In genomic region chr22:28911279-28911640, GRCh38 we compare ENCODE assay signal across 15 cellular contexts. TPM values are rescaled to one million over a fixed set of nuclear protein-coding genes. Genes with fewer than 3 reads are reported as not detected.
A peak's percentile ranks its signal among the peaks of the same experiment; 100 is the strongest.
DNase-seq lines count a peak whose midpoint lies in the region; ATAC-seq and TF ChIP-seq lines count a peak whose summit lies in the region.
"Had no signal": no experiment of that assay in that cellular context is flagged by ENCODE, and none has a peak within 500 bp of the region (broad histone marks: within the 10 kb centered on the region; RNA-seq: fewer than 3 reads in every experiment).

No MANE protein-coding gene starts in this region.

- H3K27me3 ChIP-seq in right atrium auricular region (no peaks in the 10 kb centered on the region), neural progenitor cell (no peaks in the 10 kb centered on the region)

- peak overlapping the region; percentile 20 for H3K4me2 ChIP-seq in neural progenitor cell

- DNase-seq in right atrium auricular region (ENCODE audit: low spot score): no peak
- DNase-seq in neural progenitor cell (ENCODE audit: low spot score): no peak
- no peak for DNase-seq in type B pancreatic cell (ENCODE audit: extremely low spot score, unreplicated experiment)
- DNase-seq in NCI-H146 (lab: John Stamatoyannopoulos, UW): no peak
- no peak for DNase-seq in DMS153 treated with DMSO at 0.1 percent for 48 hours (lab: John Stamatoyannopoulos, UW; ENCODE audit: unreplicated experiment)
- DNase-seq: activated naive CD4-positive, alpha-beta T cell; erythroblast; hippocampal formation; posterior cingulate gyrus; stimulated activated CD4-positive, alpha-beta T cell treated with anti-CD3 and anti-CD28 coated beads, Interleukin-2, amount 100 ng/mL, for 24 hours had no signal

- H3K36me3 ChIP-seq in right atrium auricular region (no peaks in the 10 kb centered on the region), neural progenitor cell (no peaks in the 10 kb centered on the region)

- H3K79me2 ChIP-seq in neural progenitor cell (ENCODE audit: low read depth): peaks cover 96% of the 10 kb centered on the region

- no peak overlapping the region for H3K9ac ChIP-seq in neural progenitor cell

- H3K9me3 ChIP-seq in right atrium auricular region (no peaks in the 10 kb centered on the region), neural progenitor cell (ENCODE audit: low read depth) (no peaks in the 10 kb centered on the region)

- H2AFZ ChIP-seq in neural progenitor cell (replicated peaks): no peak overlapping the region

- H3K4me1 ChIP-seq in right atrium auricular region (peaks cover 0 to 42% of the 10 kb centered on the region in 2 donors), neural progenitor cell (peaks cover 25% of the 10 kb centered on the region)

- H3F3A ChIP-seq in neural progenitor cell (ENCODE audit: low read depth): peaks cover 15% of the 10 kb centered on the region

- peaks cover 93% of the 10 kb centered on the region for H4K20me1 ChIP-seq in neural progenitor cell (ENCODE audit: low read depth)

- TF ChIP-seq CTCF in brain (conservative IDR thresholded peaks at IDR 0.05) (no peak), right atrium auricular region (IDR thresholded peaks at IDR 0.05) (no peak), neural progenitor cell (IDR thresholded peaks at IDR 0.05) (no peak), type B pancreatic cell (conservative IDR thresholded peaks at IDR 0.05) (no peak)

- no peak for ATAC-seq in HG02885 (IDR thresholded peaks at IDR 0.05; ENCODE audit: poor library complexity, unreplicated experiment)

- no peak overlapping the region for H3K4me3 Mint-ChIP-seq in brain
- no peak overlapping the region for H3K4me3 Mint-ChIP-seq in neural progenitor cell
- H3K4me3 Mint-ChIP-seq in type B pancreatic cell: no peak overlapping the region
- H3K4me3 Mint-ChIP-seq: central memory CD8-positive, alpha-beta T cell; memory B cell had no signal

- H3K36me3 Mint-ChIP-seq in brain (no peaks in the 10 kb centered on the region), neural progenitor cell (peaks cover 37% of the 10 kb centered on the region), type B pancreatic cell (no peaks in the 10 kb centered on the region)
- H3K36me3 Mint-ChIP-seq: memory B cell had no signal

- H3K27ac ChIP-seq in right atrium auricular region: peak overlapping the region; percentile 57 to 82
- no peak overlapping the region for H3K27ac ChIP-seq in neural progenitor cell
- H3K27ac ChIP-seq: SK-N-MC had no signal

- H3K4me3 ChIP-seq in right atrium auricular region: no peak overlapping the region
- no peak overlapping the region for H3K4me3 ChIP-seq in neural progenitor cell
- H3K4me3 ChIP-seq: SK-N-MC had no signal

- H3K27me3 Mint-ChIP-seq in brain (no peaks in the 10 kb centered on the region), neural progenitor cell (ENCODE audit: insufficient read depth, low read depth) (peaks cover 12% of the 10 kb centered on the region), type B pancreatic cell (no peaks in the 10 kb centered on the region)

- H3K27ac Mint-ChIP-seq in brain: peak overlapping the region in 4 of 5 experiments; percentile 17 to 92 (median 67)
- peak overlapping the region; percentile 76 for H3K27ac Mint-ChIP-seq in neural progenitor cell
- peak overlapping the region; percentile 72 for H3K27ac Mint-ChIP-seq in type B pancreatic cell
- H3K27ac Mint-ChIP-seq: memory B cell had no signal

- no peaks in the 10 kb centered on the region for H3K9me3 Mint-ChIP-seq in brain
- H3K9me3 Mint-ChIP-seq in neural progenitor cell: peaks cover 2% of the 10 kb centered on the region
- no peaks in the 10 kb centered on the region for H3K9me3 Mint-ChIP-seq in type B pancreatic cell
- H3K9me3 Mint-ChIP-seq: central memory CD8-positive, alpha-beta T cell; memory B cell had no signal

- H3K4me1 Mint-ChIP-seq in brain (peaks cover 77% of the 10 kb centered on the region), neural progenitor cell (peaks cover 84% of the 10 kb centered on the region), type B pancreatic cell (ENCODE audit: unreplicated experiment) (peaks cover 74% of the 10 kb centered on the region)
- H3K4me1 Mint-ChIP-seq: memory B cell had no signal

RNA-seq across cellular contexts. Expression of gene ZNRF3, which starts 27.9 kb away (rescaled TPM):
- polyA plus RNA-seq in brain (ENCODE audit: insufficient read depth, low read depth, low replicate concordance): 10.9 TPM
- total RNA-seq in right atrium auricular region: 10 to 100 TPM in 1 of 2 donors, 1 to 10 TPM in 1; 7.9 to 11.5 TPM
- 4.1 and 12.0 TPM in 2 replicates for total RNA-seq in neural progenitor cell (ENCODE audit: low replicate concordance)
- total RNA-seq in type B pancreatic cell (ENCODE audit: low replicate concordance): 17.9 and 23.1 TPM in 2 replicates
